24 cellular contexts compared by ENCODE assay signal in the genomic region with DNA sequence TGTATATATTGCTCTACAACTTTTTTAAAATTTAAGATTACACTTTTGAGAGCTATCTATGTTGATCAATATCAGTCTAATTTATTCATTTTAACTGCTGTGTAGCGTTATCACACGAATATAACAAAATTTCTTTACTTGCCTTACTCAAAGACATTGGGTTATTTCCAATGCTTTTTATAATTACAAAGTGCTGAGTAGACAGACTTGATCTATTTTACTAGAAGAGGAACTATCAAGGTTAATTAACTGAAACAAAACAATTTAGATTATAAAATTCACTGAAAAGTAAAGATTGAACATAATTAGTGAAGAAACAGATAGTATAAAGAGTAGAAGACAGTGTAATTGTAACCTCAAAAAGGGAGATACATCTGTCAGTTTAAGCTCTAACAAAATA.
"Had no signal": no experiment of that assay in that cellular context is flagged by ENCODE, and none has a peak within 500 bp of the region (broad histone marks: within the 10 kb centered on the region; RNA-seq: fewer than 3 reads in every experiment).

No MANE protein-coding gene starts in this region.

- ATAC-seq: activated CD4-positive, alpha-beta T cell treated with anti-CD3 and anti-CD28 coated beads for 36 hours; activated CD8-positive, alpha-beta memory T cell treated with anti-CD3 and anti-CD28 coated beads, Interleukin-2, amount 10 ng/mL, durations not matched to agents 7 days and 5 days; activated CD8-positive, alpha-beta T cell treated with anti-CD3 and anti-CD28 coated beads, Interleukin-2, amount 10 ng/mL, durations not matched to agents 7 days and 5 days; activated naive CD4-positive, alpha-beta T cell treated with anti-CD3 and anti-CD28 coated beads, Interleukin-2, amount 50 U/mL, for 72 hours; esophagus mucosa had no signal

- H3K9me3 ChIP-seq: ascending aorta had no signal

- H3K4me1 ChIP-seq: ascending aorta had no signal

- H3K4me3 ChIP-seq: ascending aorta, coronary artery, dorsolateral prefrontal cortex had no signal

- FAIRE-seq: bronchial epithelial cell had no signal

- H3K27me3 ChIP-seq: ascending aorta had no signal

- H3K36me3 ChIP-seq: ascending aorta had no signal

- H3K27ac ChIP-seq: ascending aorta, coronary artery, dorsolateral prefrontal cortex had no signal

- DNase-seq: activated CD4-positive, alpha-beta memory T cell treated with anti-CD3 and anti-CD28 coated beads for 36 hours; activated CD4-positive, alpha-beta T cell treated with anti-CD3 and anti-CD28 coated beads for 36 hours; activated CD4-positive, alpha-beta T cell treated with anti-CD3 and anti-CD28 coated beads, Interleukin-2, amount 10 ng/mL, durations not matched to agents 24 days and 14 days; activated CD4-positive, CD25-positive, alpha-beta regulatory T cell; activated CD4-positive, CD25-positive, alpha-beta regulatory T cell treated with anti-CD3 and anti-CD28 coated beads, Interleukin-2, amount 50 U/mL, for 72 hours; activated CD8-positive, alpha-beta memory T cell treated with anti-CD3 and anti-CD28 coated beads, Interleukin-2, amount 10 ng/mL, durations not matched to agents 7 days and 5 days; activated CD8-positive, alpha-beta memory T cell treated with anti-CD3 and anti-CD28 coated beads, Interleukin-2, amount 50 U/mL, for 4 hours; activated CD8-positive, alpha-beta T cell treated with anti-CD3 and anti-CD28 coated beads, Interleukin-2, amount 10 ng/mL, durations not matched to agents 7 days and 5 days; activated effector memory CD4-positive, alpha-beta T cell treated with anti-CD3 and anti-CD28 coated beads, Interleukin-2, amount 50 U/mL, for 16 hours; activated naive CD4-positive, alpha-beta T cell treated with anti-CD3 and anti-CD28 coated beads for 36 hours; activated naive CD8-positive, alpha-beta T cell treated with anti-CD3 and anti-CD28 coated beads, Interleukin-2, amount 10 ng/mL, durations not matched to agents 7 days and 5 days; activated T-cell treated with anti-CD3 and anti-CD28 coated beads, Interleukin-2, amount 50 U/mL, for 1 hour; activated T-cell treated with anti-CD3 and anti-CD28 coated beads, Interleukin-2, amount 50 U/mL, for 48 hours; dorsolateral prefrontal cortex; effector memory CD4-positive, alpha-beta T cell; endodermal cell; foreskin fibroblast; head of caudate nucleus; T-helper 9 cell had no signal
